29 cellular contexts compared by ENCODE assay signal in the genomic region with DNA sequence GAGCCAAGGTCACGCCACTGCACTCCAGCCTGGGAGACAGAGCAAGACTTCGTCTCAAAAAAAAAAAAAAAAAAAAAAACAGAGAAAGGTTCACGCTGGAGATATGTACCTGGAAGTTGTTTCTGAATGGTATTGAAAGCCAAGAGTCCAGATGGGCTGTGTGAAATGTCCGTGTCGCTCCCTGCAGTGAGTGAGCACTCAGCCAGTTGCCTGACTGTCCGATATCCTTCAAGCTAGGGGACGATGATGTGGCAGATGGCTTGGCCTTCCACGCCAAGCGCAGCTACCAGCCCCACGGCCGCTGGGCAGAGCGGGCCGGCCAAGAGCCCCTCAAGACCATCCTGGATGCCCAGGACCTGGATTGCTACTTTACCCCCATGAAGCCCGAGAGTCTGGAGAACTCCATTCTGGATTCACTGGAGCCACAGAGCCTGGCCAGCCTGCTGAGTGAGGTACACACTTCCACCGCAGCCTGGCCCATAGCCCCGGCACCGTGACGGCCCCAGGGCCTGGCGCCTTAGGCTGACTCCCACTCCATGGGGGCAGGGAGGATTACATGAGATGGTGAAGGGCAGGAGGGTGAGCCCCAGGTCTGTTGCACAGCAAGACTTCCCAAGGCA. TPM values are rescaled to one million over a fixed set of nuclear protein-coding genes. Genes with fewer than 3 reads are reported as not detected.
DNase-seq lines count a peak whose midpoint lies in the region; ATAC-seq and TF ChIP-seq lines count a peak whose summit lies in the region.
"Had no signal": no experiment of that assay in that cellular context is flagged by ENCODE, and none has a peak within 500 bp of the region (broad histone marks: within the 10 kb centered on the region; RNA-seq: fewer than 3 reads in every experiment).

No MANE protein-coding gene starts in this region.

- H3K4me1 ChIP-seq in gastrocnemius medialis = peaks cover 27 to 33% of the 10 kb centered on the region in 2 donors
- H3K4me1 ChIP-seq in Karpas-422 (ENCODE audit: low read length) = peaks cover 12% of the 10 kb centered on the region
- H3K4me1 ChIP-seq: BE2C had no signal

- H3K36me3 Mint-ChIP-seq in activated CD4-positive, alpha-beta T cell treated with anti-CD3 and anti-CD28 coated beads, Interleukin-2, amount 10 ng/mL, durations not matched to agents 7 days and 5 days (ENCODE audit: low read depth) = peaks cover 35% of the 10 kb centered on the region

- in situ Hi-C loops in gastrocnemius medialis (cut with MboI; ENCODE audit: low sequenced_read_pairs in 4 of 4) = no loop called here

- H3K9me3 ChIP-seq in gastrocnemius medialis (no peaks in the 10 kb centered on the region), Karpas-422 (ENCODE audit: low read length) (no peaks in the 10 kb centered on the region)
- H3K9me3 ChIP-seq: BE2C, MG63 had no signal

- POLR2A ChIA-PET in activated CD4-positive, alpha-beta T cell treated with anti-CD3 and anti-CD28 coated beads, Interleukin-2, amount 10 ng/mL, durations not matched to agents 7 days and 5 days (lab: Charles Lee) = no interaction called here

- H3K9me3 Mint-ChIP-seq in activated CD4-positive, alpha-beta T cell treated with anti-CD3 and anti-CD28 coated beads, Interleukin-2, amount 10 ng/mL, durations not matched to agents 7 days and 5 days = no peaks in the 10 kb centered on the region
- H3K9me3 Mint-ChIP-seq: CD14-positive monocyte; CD8-positive, alpha-beta memory T cell had no signal

- no peaks in the 10 kb centered on the region for H3K4me1 Mint-ChIP-seq in activated CD4-positive, alpha-beta T cell treated with anti-CD3 and anti-CD28 coated beads, Interleukin-2, amount 10 ng/mL, durations not matched to agents 7 days and 5 days
- H3K4me1 Mint-ChIP-seq: CD14-positive monocyte; CD8-positive, alpha-beta memory T cell had no signal

- peak overlapping the region in 3 of 4 donors; percentile 32 to 86 (median 76) for H3K27ac ChIP-seq in gastrocnemius medialis
- H3K27ac ChIP-seq in Karpas-422 (ENCODE audit: low read length) = no peak overlapping the region
- H3K27ac ChIP-seq: 22Rv1, GM23248, PC-9 had no signal

- intact Hi-C loops in left ventricle myocardium superior (cut with micrococcal nuclease) = no loop called here
- intact Hi-C loops in gastrocnemius medialis (cut with DNase I; ENCODE audit: low total_unique reads) = no loop called here

- no peak overlapping the region for H3K4me2 ChIP-seq in Karpas-422 (ENCODE audit: low read depth, low read length, poor library complexity, severe bottlenecking)
- H3K4me2 ChIP-seq: PC-9 had no signal

- CTCF ChIA-PET in activated CD4-positive, alpha-beta T cell treated with anti-CD3 and anti-CD28 coated beads, Interleukin-2, amount 10 ng/mL, durations not matched to agents 7 days and 5 days (lab: Charles Lee) = interaction anchor here (0.6 to 2.6 kb wide), 3 partner anchors 29 to 64 kb away, joined by 3 to 7 read pairs (median 3); no protein-coding TSS in a partner anchor

- no peaks in the 10 kb centered on the region for H3K27me3 Mint-ChIP-seq in activated CD4-positive, alpha-beta T cell treated with anti-CD3 and anti-CD28 coated beads, Interleukin-2, amount 10 ng/mL, durations not matched to agents 7 days and 5 days
- H3K27me3 Mint-ChIP-seq: CD8-positive, alpha-beta memory T cell had no signal

- no peak overlapping the region for H3K4me3 Mint-ChIP-seq in activated CD4-positive, alpha-beta T cell treated with anti-CD3 and anti-CD28 coated beads, Interleukin-2, amount 10 ng/mL, durations not matched to agents 7 days and 5 days
- H3K4me3 Mint-ChIP-seq: CD14-positive monocyte; CD8-positive, alpha-beta memory T cell had no signal

- peak overlapping the region; percentile 50 for H3K27ac Mint-ChIP-seq in activated CD4-positive, alpha-beta T cell treated with anti-CD3 and anti-CD28 coated beads, Interleukin-2, amount 10 ng/mL, durations not matched to agents 7 days and 5 days

- no peak for DNase-seq in activated CD4-positive, alpha-beta T cell treated with anti-CD3 and anti-CD28 coated beads, Interleukin-2, amount 10 ng/mL, durations not matched to agents 7 days and 5 days
- no peak for DNase-seq in activated CD4-positive, alpha-beta T cell treated with anti-CD3 and anti-CD28 coated beads for 4 hours
- peak; percentile 79 for DNase-seq in cerebellum (ENCODE audit: low spot score)
- DNase-seq in left ventricle myocardium superior = peak; percentile 40
- DNase-seq in gastrocnemius medialis = no peak
- no peak for DNase-seq in Karpas-422
- DNase-seq in ureter (ENCODE audit: low spot score) = no peak
- DNase-seq in activated CD4-positive, alpha-beta T cell treated with anti-CD3 and anti-CD28 coated beads, Interleukin-2, amount 50 U/mL, for 48 hours = no peak
- DNase-seq: ACHN; BE2C; Calu3; CD8-positive, alpha-beta memory T cell; DMS153; DND-41; GM23248; H7; KBM-7; MG63; NCI-H1105 treated with DMSO at 0.1 percent for 48 hours; NCI-H146; NCI-H1930; NCI-H2227 treated with DMSO at 0.1 percent for 48 hours; NCI-H526 treated with DMSO at 0.1 percent for 48 hours; PC-9; SHP77 treated with DMSO at 0.1 percent for 48 hours had no signal

- H3K27me3 ChIP-seq in gastrocnemius medialis (no peaks in the 10 kb centered on the region), Karpas-422 (ENCODE audit: low read length) (no peaks in the 10 kb centered on the region)
- H3K27me3 ChIP-seq: BE2C, MG63 had no signal

- H2AFZ ChIP-seq in Karpas-422 (ENCODE audit: low read length) = no peak overlapping the region
- H2AFZ ChIP-seq: GM23248, PC-9 had no signal

- H3K4me3 ChIP-seq in gastrocnemius medialis (no peak overlapping the region), Karpas-422 (ENCODE audit: low read length) (no peak overlapping the region)
- H3K4me3 ChIP-seq: GM23248, MG63, PC-9 had no signal

- ATAC-seq in left ventricle myocardium superior (peak; percentile 10), gastrocnemius medialis (no peak)

- no peak for TF ChIP-seq POLR2A in gastrocnemius medialis (IDR thresholded peaks at IDR 0.05)

- no peaks in the 10 kb centered on the region for H3K9me2 ChIP-seq in Karpas-422 (replicated peaks; ENCODE audit: insufficient read depth, low read length)

- H3K9ac ChIP-seq in Karpas-422 (ENCODE audit: low read length) = no peak overlapping the region
- H3K9ac ChIP-seq: GM23248 had no signal

- H3K79me2 ChIP-seq in Karpas-422 (ENCODE audit: low read length) = no peaks in the 10 kb centered on the region

- no peaks in the 10 kb centered on the region for H3K36me3 ChIP-seq in gastrocnemius medialis
- H3K36me3 ChIP-seq in Karpas-422 (ENCODE audit: insufficient read depth, low read length) = peaks cover 26% of the 10 kb centered on the region; the same call in 1 of the 2 replicates

- no peak for TF ChIP-seq CTCF in gastrocnemius medialis (IDR thresholded peaks at IDR 0.05 in 4 of 5, conservative IDR thresholded peaks at IDR 0.05 in 1 of 5)

- H4K20me1 ChIP-seq in Karpas-422 (ENCODE audit: insufficient read depth, low read depth, low read length) = peaks cover 5% of the 10 kb centered on the region; the same call in 1 of the 2 replicates

RNA-seq across cellular contexts. Expression of a gene that starts 11.7 kb away (rescaled TPM):
- not detected for total RNA-seq in activated CD4-positive, alpha-beta T cell treated with anti-CD3 and anti-CD28 coated beads, Interleukin-2, amount 10 ng/mL, durations not matched to agents 7 days and 5 days
- not detected for total RNA-seq in cerebellum
- not detected for total RNA-seq in left ventricle myocardium superior
- not detected for total RNA-seq in gastrocnemius medialis
- total RNA-seq in Karpas-422 (2014; rRNA removed; shearing (Covaris generic); ENCODE audit: low replicate concordance) = 1.6 and 3.1 TPM in 2 replicates
- total RNA-seq in ureter = not detected
- total RNA-seq: Calu3; CD8-positive, alpha-beta memory T cell; GM23248; H7; NCI-H460; PC-9; RPMI7951 had no signal

RNA-seq across cellular contexts. Expression of a gene that starts 15.4 kb away (rescaled TPM):
- total RNA-seq in activated CD4-positive, alpha-beta T cell treated with anti-CD3 and anti-CD28 coated beads, Interleukin-2, amount 10 ng/mL, durations not matched to agents 7 days and 5 days = 10 to 100 TPM; 51.2 to 56.4 TPM
- total RNA-seq in cerebellum (58.7 TPM), left ventricle myocardium superior (157 TPM), gastrocnemius medialis (10 to 100 TPM; 61.0 to 88.7 (median 79.4) TPM), ureter (49.6 TPM)
- total RNA-seq in Karpas-422 (2014; rRNA removed; shearing (Covaris generic); ENCODE audit: low replicate concordance) = 175 and 322 TPM in 2 replicates

RNA-seq across cellular contexts. Expression of a gene that starts 16.0 kb away (rescaled TPM):
- total RNA-seq in activated CD4-positive, alpha-beta T cell treated with anti-CD3 and anti-CD28 coated beads, Interleukin-2, amount 10 ng/mL, durations not matched to agents 7 days and 5 days = 100 to 1,000 TPM; 195 to 197 TPM
- 145 TPM for total RNA-seq in cerebellum
- total RNA-seq in left ventricle myocardium superior = 93.7 TPM
- 100 to 1,000 TPM in 2 of 4 donors, 10 to 100 TPM in 2; 57.4 to 122 (median 96.7) TPM for total RNA-seq in gastrocnemius medialis
- total RNA-seq in Karpas-422 (2014; rRNA removed; shearing (Covaris generic); ENCODE audit: low replicate concordance) = 200 and 242 TPM in 2 replicates
- 117 TPM for total RNA-seq in ureter

RNA-seq across cellular contexts. Expression of a gene that starts 40.6 kb away (rescaled TPM):
- total RNA-seq in activated CD4-positive, alpha-beta T cell treated with anti-CD3 and anti-CD28 coated beads, Interleukin-2, amount 10 ng/mL, durations not matched to agents 7 days and 5 days = 100 to 1,000 TPM; 449 to 519 TPM
- total RNA-seq in cerebellum = 89.6 TPM
- total RNA-seq in left ventricle myocardium superior = 838 TPM
- 100 to 1,000 TPM in 3 of 4 donors, 10 to 100 TPM in 1; 94.8 to 252 (median 165) TPM for total RNA-seq in gastrocnemius medialis
- 121 and 180 TPM in 2 replicates for total RNA-seq in Karpas-422 (2014; rRNA removed; shearing (Covaris generic); ENCODE audit: low replicate concordance)
- total RNA-seq in ureter = 649 TPM

RNA-seq across cellular contexts. Expression of a gene that starts 44.6 kb away (rescaled TPM):
- 10 to 100 TPM; 33.4 to 37.1 TPM for total RNA-seq in activated CD4-positive, alpha-beta T cell treated with anti-CD3 and anti-CD28 coated beads, Interleukin-2, amount 10 ng/mL, durations not matched to agents 7 days and 5 days
- total RNA-seq in cerebellum = 4.4 TPM
- total RNA-seq in left ventricle myocardium superior = 28.7 TPM
- 1 to 10 TPM in 2 of 4 donors, under 1 TPM in 2; 0.20 to 2.1 (median 1.0) TPM for total RNA-seq in gastrocnemius medialis
- 9.4 and 10.9 TPM in 2 replicates for total RNA-seq in Karpas-422 (2014; rRNA removed; shearing (Covaris generic); ENCODE audit: low replicate concordance)
- 1.6 TPM for total RNA-seq in ureter

Comparison
In these comparisons a context has a peak if more than half of its experiments do, and no peak if none do; other contexts are left out.
1. DNase-seq: peak in cerebellum (single experiment) and left ventricle myocardium superior (single experiment); none in activated CD4-positive, alpha-beta T cell treated with anti-CD3 and anti-CD28 coated beads, Interleukin-2, amount 10 ng/mL, durations not matched to agents 7 days and 5 days (single experiment), activated CD4-positive, alpha-beta T cell treated with anti-CD3 and anti-CD28 coated beads for 4 hours (0 of 2), gastrocnemius medialis (0 of 2), Karpas-422 (single experiment), ureter (single experiment) and activated CD4-positive, alpha-beta T cell treated with anti-CD3 and anti-CD28 coated beads, Interleukin-2, amount 50 U/mL, for 48 hours (0 of 2).